23 cellular contexts compared by ENCODE assay signal in the genomic region with DNA sequence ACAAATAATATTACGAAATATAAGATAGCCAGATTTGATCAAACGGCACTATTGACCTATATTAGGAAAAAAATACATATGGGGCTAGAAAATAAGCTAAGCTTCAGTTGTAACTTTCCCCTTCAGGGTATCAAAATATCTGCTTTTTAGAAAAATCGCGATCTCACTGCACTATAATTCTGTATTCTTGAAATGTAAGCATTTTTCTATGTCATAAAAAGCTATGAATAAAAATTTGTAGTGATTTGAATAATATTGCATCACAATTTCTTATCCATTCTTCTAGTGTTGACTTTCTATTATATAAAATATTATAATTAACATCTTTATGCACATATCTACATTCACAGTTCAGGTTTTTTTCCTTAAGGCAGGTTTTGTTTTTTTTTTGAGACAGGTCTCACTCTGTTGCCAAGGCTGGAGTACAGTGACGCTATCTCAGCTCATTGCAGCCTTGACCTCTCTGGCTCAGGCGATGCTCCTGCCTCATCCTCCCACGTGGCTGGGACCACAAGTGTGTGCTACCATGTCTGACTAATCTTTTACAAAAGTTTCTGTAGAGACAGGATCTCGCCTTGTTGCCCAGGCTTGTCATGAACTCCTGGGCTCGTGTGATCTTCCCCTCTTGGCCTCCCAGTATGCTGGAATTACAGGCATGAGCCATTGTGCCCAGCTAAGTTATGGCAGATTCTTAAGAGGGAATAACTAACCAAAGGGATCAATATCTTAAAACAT. TPM values are rescaled to one million over a fixed set of nuclear protein-coding genes. Genes with fewer than 3 reads are reported as not detected.
DNase-seq lines count a peak whose midpoint lies in the region; ATAC-seq and TF ChIP-seq lines count a peak whose summit lies in the region.
"Had no signal": no experiment of that assay in that cellular context is flagged by ENCODE, and none has a peak within 500 bp of the region (broad histone marks: within the 10 kb centered on the region; RNA-seq: fewer than 3 reads in every experiment).

No MANE protein-coding gene starts in this region.

- H3K9me3 Mint-ChIP-seq in activated CD4-positive, alpha-beta T cell treated with anti-CD3 and anti-CD28 coated beads for 36 hours (ENCODE audit: low read depth), result no peaks in the 10 kb centered on the region
- no peaks in the 10 kb centered on the region for H3K9me3 Mint-ChIP-seq in HFFc6
- H3K9me3 Mint-ChIP-seq in activated naive CD8-positive, alpha-beta T cell treated with anti-CD3 and anti-CD28 coated beads for 36 hours, result no peaks in the 10 kb centered on the region
- H3K9me3 Mint-ChIP-seq: CD8-positive, alpha-beta T cell had no signal

- in situ Hi-C loops in G401 (cut with HindIII; ENCODE audit: low sequenced_read_pairs), result no loop called here

- peak; percentile 45 for DNase-seq in activated CD4-positive, alpha-beta T cell treated with anti-CD3 and anti-CD28 coated beads for 36 hours
- DNase-seq in activated CD4-positive, alpha-beta T cell treated with anti-CD3 and anti-CD28 coated beads for 48 hours, result no peak
- peak; percentile 45 for DNase-seq in HFFc6
- DNase-seq in activated naive CD8-positive, alpha-beta T cell treated with anti-CD3 and anti-CD28 coated beads for 36 hours, result no peak
- peak; percentile 81 for DNase-seq in fibroblast of mammary gland (ENCODE audit: low read depth)
- no peak for DNase-seq in G401 (ENCODE audit: low spot score)
- no peak for DNase-seq in amniotic stem cell (lab: John Stamatoyannopoulos, UW)
- DNase-seq: Caco-2; CD8-positive, alpha-beta T cell; DMS79; EL; GF-D8; Karpas-422; NCI-H1092; NCI-H1417 treated with DMSO at 0.1 percent for 48 hours; NCI-H1694 treated with DMSO at 0.1 percent for 48 hours; NCI-H2081; NCI-H2227 treated with DMSO at 0.1 percent for 48 hours; NCI-H526 treated with DMSO at 0.1 percent for 48 hours; Right ventricle myocardium superior; RPMI8226 had no signal

- H3K4me3 ChIP-seq in fibroblast of mammary gland (ENCODE audit: control insufficient read depth, low read depth, low read length), result no peak overlapping the region

- TF ChIP-seq CTCF in HFFc6 (IDR thresholded peaks at IDR 0.05), result no peak
- no peak for TF ChIP-seq CTCF in fibroblast of mammary gland (conservative IDR thresholded peaks at IDR 0.05; ENCODE audit: control insufficient read depth, insufficient read depth, low read depth, low read length)

- POLR2A ChIA-PET in activated CD4-positive, alpha-beta T cell treated with anti-CD3 and anti-CD28 coated beads for 36 hours (lab: Charles Lee), result no interaction called here

- H3K27me3 Mint-ChIP-seq in activated CD4-positive, alpha-beta T cell treated with anti-CD3 and anti-CD28 coated beads for 36 hours, result no peaks in the 10 kb centered on the region
- 0 out of 2 replicates have a peak, but pooled peaks cover 2% of the 10 kb centered on the region for H3K27me3 Mint-ChIP-seq in HFFc6 (ENCODE audit: insufficient read depth)
- no peaks in the 10 kb centered on the region for H3K27me3 Mint-ChIP-seq in activated naive CD8-positive, alpha-beta T cell treated with anti-CD3 and anti-CD28 coated beads for 36 hours
- H3K27me3 Mint-ChIP-seq: B cell had no signal

- peak overlapping the region; percentile 76 for H3K27ac Mint-ChIP-seq in activated CD4-positive, alpha-beta T cell treated with anti-CD3 and anti-CD28 coated beads for 36 hours
- peak overlapping the region; percentile 76 for H3K27ac Mint-ChIP-seq in HFFc6
- peak overlapping the region; percentile 57 for H3K27ac Mint-ChIP-seq in activated naive CD8-positive, alpha-beta T cell treated with anti-CD3 and anti-CD28 coated beads for 36 hours
- H3K27ac Mint-ChIP-seq: B cell; CD8-positive, alpha-beta T cell had no signal

- CTCF ChIA-PET in activated CD4-positive, alpha-beta T cell treated with anti-CD3 and anti-CD28 coated beads for 36 hours (lab: Charles Lee), result interaction anchor here (0.6 to 1.6 kb wide), 2 partner anchors 38 to 508 kb away, joined by 3 to 4 read pairs; no protein-coding TSS in a partner anchor

- peaks cover 18% of the 10 kb centered on the region for H3K4me1 Mint-ChIP-seq in activated CD4-positive, alpha-beta T cell treated with anti-CD3 and anti-CD28 coated beads for 36 hours
- peaks cover 26% of the 10 kb centered on the region for H3K4me1 Mint-ChIP-seq in HFFc6 (ENCODE audit: low read depth)
- H3K4me1 Mint-ChIP-seq in activated naive CD8-positive, alpha-beta T cell treated with anti-CD3 and anti-CD28 coated beads for 36 hours, result peaks cover 11% of the 10 kb centered on the region
- H3K4me1 Mint-ChIP-seq: B cell had no signal

- intact Hi-C loops in activated CD4-positive, alpha-beta T cell treated with anti-CD3 and anti-CD28 coated beads for 36 hours (cut with DNase I, micrococcal nuclease), result no loop called here

- H3K36me3 Mint-ChIP-seq in activated CD4-positive, alpha-beta T cell treated with anti-CD3 and anti-CD28 coated beads for 36 hours (ENCODE audit: low read depth), result peaks cover 16% of the 10 kb centered on the region
- H3K36me3 Mint-ChIP-seq in HFFc6 (ENCODE audit: low read depth), result peaks cover 14% of the 10 kb centered on the region; the same call in 1 of the 2 replicates
- peaks cover 9% of the 10 kb centered on the region for H3K36me3 Mint-ChIP-seq in activated naive CD8-positive, alpha-beta T cell treated with anti-CD3 and anti-CD28 coated beads for 36 hours

- peak; percentile 72 for ATAC-seq in activated CD4-positive, alpha-beta T cell treated with anti-CD3 and anti-CD28 coated beads for 36 hours
- ATAC-seq: CD8-positive, alpha-beta T cell; HCT116 had no signal

- no peak overlapping the region for H3K4me3 Mint-ChIP-seq in activated CD4-positive, alpha-beta T cell treated with anti-CD3 and anti-CD28 coated beads for 36 hours
- H3K4me3 Mint-ChIP-seq in HFFc6, result no peak overlapping the region
- no peak overlapping the region for H3K4me3 Mint-ChIP-seq in activated naive CD8-positive, alpha-beta T cell treated with anti-CD3 and anti-CD28 coated beads for 36 hours
- H3K4me3 Mint-ChIP-seq: B cell; CD8-positive, alpha-beta T cell had no signal

RNA-seq across cellular contexts. Expression of a gene that starts 21.6 kb away (rescaled TPM):
- total RNA-seq in activated CD4-positive, alpha-beta T cell treated with anti-CD3 and anti-CD28 coated beads for 36 hours, result 10 to 100 TPM; 85.5 to 91.0 TPM
- 100 to 1,000 TPM; 129 to 152 (median 145) TPM for total RNA-seq in HFFc6 (2021; fragmentation: NEBNext Ultra II Directional; extraction: Animal tissue kit (Norgen Biotek cat#: 25700))
- total RNA-seq in activated naive CD8-positive, alpha-beta T cell treated with anti-CD3 and anti-CD28 coated beads for 36 hours, result 100 to 1,000 TPM in 1 of 2 experiments, 10 to 100 TPM in 1; 96.7 to 101 TPM
- total RNA-seq in G401 (2014; rRNA removed; shearing (Covaris generic)), result 202 TPM in 2 replicates

RNA-seq across cellular contexts. Expression of a gene that starts 36.5 kb away (rescaled TPM):
- 10 to 100 TPM; 45.0 to 47.5 TPM for total RNA-seq in activated CD4-positive, alpha-beta T cell treated with anti-CD3 and anti-CD28 coated beads for 36 hours
- 10 to 100 TPM; 27.2 to 37.1 (median 29.7) TPM for total RNA-seq in HFFc6 (2021; fragmentation: NEBNext Ultra II Directional; extraction: Animal tissue kit (Norgen Biotek cat#: 25700))
- 10 to 100 TPM; 36.2 to 37.0 TPM for total RNA-seq in activated naive CD8-positive, alpha-beta T cell treated with anti-CD3 and anti-CD28 coated beads for 36 hours
- total RNA-seq in G401 (2014; rRNA removed; shearing (Covaris generic)), result 60.6 and 75.6 TPM in 2 replicates

Comparison
In these comparisons a context has a peak if more than half of its experiments do, and no peak if none do; other contexts are left out.
1. DNase-seq: peak in activated CD4-positive, alpha-beta T cell treated with anti-CD3 and anti-CD28 coated beads for 36 hours (single experiment), HFFc6 (single experiment) and fibroblast of mammary gland (single experiment); none in activated CD4-positive, alpha-beta T cell treated with anti-CD3 and anti-CD28 coated beads for 48 hours (single experiment), activated naive CD8-positive, alpha-beta T cell treated with anti-CD3 and anti-CD28 coated beads for 36 hours (single experiment), G401 (single experiment) and amniotic stem cell (single experiment).
2. Peak in every context shown above with its lines, with median percentiles within 50 percentile points of each other: H3K27ac Mint-ChIP-seq.